1 cellular context compared by ENCODE assay signal in genomic region chr2:109175350-109175678, GRCh38.
TF ChIP-seq lines count a peak whose summit lies in the region.

No MANE protein-coding gene starts in this region.

TF ChIP-seq in IMR-90, 13 proteins besides CTCF, POLR2A, EP300 and RAD21 (continued from another document):
- TF ChIP-seq ELK1 (IDR thresholded peaks at IDR 0.05; ENCODE audit: borderline replicate concordance, low read depth, low read length) (no peak), MXI1 (IDR thresholded peaks at IDR 0.05; ENCODE audit: borderline replicate concordance, low read depth, low read length) (no peak), MAFK (IDR thresholded peaks at IDR 0.05; ENCODE audit: low read depth, low read length) (no peak), RCOR1 (IDR thresholded peaks at IDR 0.05; ENCODE audit: insufficient replicate concordance, low read length) (no peak), CEBPB (IDR thresholded peaks at IDR 0.05; ENCODE audit: low read depth, low read length) (no peak)
